4 cellular contexts compared by ENCODE assay signal in genomic region chr2:111273007-111273406, GRCh38.
A peak's percentile ranks its signal among the peaks of the same experiment; 100 is the strongest.
DNase-seq lines count a peak whose midpoint lies in the region; ATAC-seq, FAIRE-seq and TF ChIP-seq lines count a peak whose summit lies in the region.
"Not testable (repeated sequence)": the region's sequence is repeated elsewhere in the genome, so short reads cannot be mapped to it uniquely, and the experiment has no call there.

No MANE protein-coding gene starts in this region.

- H3K36me3 ChIP-seq in body of pancreas (replicated peaks in 1 of 2; ENCODE audit: insufficient read depth in 1 of 2, low read depth in 2 of 2); mucosa of descending colon (ENCODE audit: low read depth); pancreas: not testable (repeated sequence)

- TF ChIP-seq CTCF in body of pancreas (IDR thresholded peaks at IDR 0.05); mucosa of descending colon (IDR thresholded peaks at IDR 0.05); pancreas (IDR thresholded peaks at IDR 0.05): not testable (repeated sequence)

- not testable (repeated sequence) for FAIRE-seq in pancreas (lab: Jason Lieb, UNC)

- H3K27ac ChIP-seq in body of pancreas (peak overlapping the region in 3 of 4 donors; percentile 44 to 77 (median 73)), pancreas (peak overlapping the region in 2 of 4 donors; percentile 33 to 51)

- H3K9me3 ChIP-seq in body of pancreas, mucosa of descending colon, pancreas: not testable (repeated sequence)

- WGBS in body of pancreas, 2 donors = 20 to 30% methylated on average over 3 of the region's 7 CpGs
- WGBS in pancreas, 2 donors = 25% methylated on average over 3 to 4 of the region's 7 CpGs

- ATAC-seq in body of pancreas = peak; percentile 92
- ATAC-seq in left colon = peak; percentile 97
- peak; percentile 92 for ATAC-seq in mucosa of descending colon
- peak; percentile 91 to 94 (median 94) for ATAC-seq in pancreas

- H3K27me3 ChIP-seq in body of pancreas, pancreas: not testable (repeated sequence)

- H3K4me1 ChIP-seq in body of pancreas = peaks cover 18% of the 10 kb centered on the region
- H3K4me1 ChIP-seq in mucosa of descending colon (ENCODE audit: low read depth); pancreas: not testable (repeated sequence)

- H3K4me3 ChIP-seq in body of pancreas, mucosa of descending colon, pancreas: not testable (repeated sequence)

- DNase-seq in body of pancreas = peak; percentile 19 to 49 (median 25)
- DNase-seq in left colon, mucosa of descending colon, pancreas: not testable (repeated sequence)

- not testable (repeated sequence) for TF ChIP-seq POLR2A in body of pancreas (IDR thresholded peaks at IDR 0.05)

- intact Hi-C loops in body of pancreas (cut with DNase I); left colon (cut with DNase I, micrococcal nuclease); mucosa of descending colon (cut with DNase I, micrococcal nuclease); pancreas (cut with DNase I): not testable (repeated sequence)
